In the genomic region with DNA sequence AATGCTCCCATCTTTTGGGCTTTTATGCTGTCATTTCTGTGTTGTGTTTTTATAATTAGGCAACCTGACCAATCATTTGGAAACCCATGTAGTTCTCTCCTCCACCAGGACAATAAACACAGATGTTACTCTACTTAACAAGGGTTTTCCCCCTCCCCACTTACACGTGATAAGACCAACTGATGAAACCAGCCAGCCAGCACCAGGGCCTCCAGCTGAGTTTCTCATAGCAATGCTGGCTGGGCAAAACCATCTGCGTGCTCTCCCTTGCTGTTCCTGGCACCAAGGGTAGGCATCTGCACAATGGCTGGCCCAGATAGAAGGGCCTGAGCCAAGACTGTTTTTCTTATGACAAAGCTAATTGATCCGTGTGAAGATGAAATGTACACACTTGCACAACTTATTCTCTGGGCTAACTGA, we compare ENCODE assay signal across 8 cellular contexts.
DNase-seq lines count a peak whose midpoint lies in the region; ATAC-seq and TF ChIP-seq lines count a peak whose summit lies in the region.

No MANE protein-coding gene starts in this region.

- peak; percentile 92 for ATAC-seq in GM18520 (IDR thresholded peaks at IDR 0.05; ENCODE audit: unreplicated experiment)
- peak; percentile 92 for ATAC-seq in HG02885 (IDR thresholded peaks at IDR 0.05; ENCODE audit: poor library complexity, unreplicated experiment)

- DNase-seq in Ammon's horn (ENCODE audit: low spot score) (peak; percentile 88), NCI-H524 treated with DMSO at 0.1 percent for 48 hours (lab: John Stamatoyannopoulos, UW) (peak; percentile 88), fibroblast of the aortic adventitia (ENCODE audit: low read depth) (peak; percentile 76), endothelial cell (ENCODE audit: low spot score) (no peak), COLO829 (ENCODE audit: low spot score) (no peak), GOT3 (lab: John Stamatoyannopoulos, UW) (no peak)

- no peak overlapping the region for H3K27ac Mint-ChIP-seq in endothelial cell (ENCODE audit: unreplicated experiment)

- H3K4me3 ChIP-seq in fibroblast of the aortic adventitia (ENCODE audit: low read depth, low read length): no peak overlapping the region

- no peak for TF ChIP-seq CTCF in fibroblast of the aortic adventitia (IDR thresholded peaks at IDR 0.05; ENCODE audit: insufficient read depth, low read length)
- TF ChIP-seq CTCF in endothelial cell (IDR thresholded peaks at IDR 0.05; ENCODE audit: unreplicated experiment): no peak

- no peaks in the 10 kb centered on the region for H3K9me3 Mint-ChIP-seq in endothelial cell (ENCODE audit: unreplicated experiment)

- H3K36me3 Mint-ChIP-seq in endothelial cell (ENCODE audit: low read depth, unreplicated experiment): no peaks in the 10 kb centered on the region

- H3K4me3 Mint-ChIP-seq in endothelial cell (ENCODE audit: unreplicated experiment): no peak overlapping the region

- peaks cover 25% of the 10 kb centered on the region for H3K4me1 Mint-ChIP-seq in endothelial cell (ENCODE audit: unreplicated experiment)

- no peaks in the 10 kb centered on the region for H3K27me3 Mint-ChIP-seq in endothelial cell (ENCODE audit: unreplicated experiment)

Comparison
In these comparisons a context has a peak if more than half of its experiments do, and no peak if none do; other contexts are left out.
1. DNase-seq: peak in Ammon's horn (single experiment), NCI-H524 treated with DMSO at 0.1 percent for 48 hours (single experiment) and fibroblast of the aortic adventitia (single experiment); none in endothelial cell (single experiment), COLO829 (single experiment) and GOT3 (single experiment).